ENCODE assay signal across 20 cellular contexts in the genomic region with DNA sequence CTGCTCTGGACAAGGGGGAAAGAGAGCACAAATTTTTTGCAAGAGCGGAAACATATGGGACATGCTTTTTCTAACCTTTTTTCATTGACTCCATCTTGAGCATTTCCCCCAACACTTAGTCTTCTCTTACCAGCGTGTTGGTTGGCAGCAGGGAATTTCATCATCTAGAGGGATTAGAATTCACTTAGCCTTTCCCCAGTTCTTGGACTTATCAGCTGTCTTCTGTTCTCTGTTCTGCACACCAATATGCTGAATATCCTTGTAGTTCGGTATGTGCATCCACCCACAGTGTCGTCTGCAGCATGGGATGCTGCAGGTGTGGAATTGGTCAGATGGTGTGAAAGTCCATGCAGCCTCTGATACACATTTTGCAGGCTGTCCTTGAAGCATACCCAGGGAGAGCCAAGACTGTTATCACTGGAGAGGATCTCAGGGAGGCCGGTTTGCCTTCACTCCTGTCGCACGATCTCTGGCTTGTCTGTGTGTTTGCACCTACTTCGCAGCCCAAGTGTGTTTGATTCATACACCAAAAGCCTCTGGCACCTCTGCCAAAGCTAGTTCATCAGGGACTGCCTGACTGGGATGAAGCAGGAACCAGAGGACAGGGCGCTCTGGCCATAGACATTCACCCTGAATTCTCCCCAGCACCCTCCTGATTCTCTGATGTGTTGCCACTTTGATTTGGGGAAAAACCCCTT.
DNase-seq lines count a peak whose midpoint lies in the region; ATAC-seq lines count a peak whose summit lies in the region.
"Had no signal": no experiment of that assay in that cellular context is flagged by ENCODE, and none has a peak within 500 bp of the region (broad histone marks: within the 10 kb centered on the region; RNA-seq: fewer than 3 reads in every experiment).

No MANE protein-coding gene starts in this region.

- peaks cover 14% of the 10 kb centered on the region for H3K4me1 ChIP-seq in adipocyte (ENCODE audit: control insufficient read depth, insufficient read depth, low read length)
- H3K4me1 ChIP-seq: foreskin keratinocyte, prostate gland, SJCRH30 had no signal

- H3K36me3 ChIP-seq in adipocyte (ENCODE audit: control insufficient read depth, insufficient read depth, low read length, severe bottlenecking) = peaks cover 16% of the 10 kb centered on the region
- H3K36me3 ChIP-seq: prostate gland, SJCRH30 had no signal

- H3K9me3 Mint-ChIP-seq in stimulated activated naive B cell treated with anti-CD40 and anti-IgM and Interleukin-4, amounts not matched to agents 10 μg/mL and 1 μg/mL and 100 μg/mL, for 72 hours = peaks cover 2 to 5% of the 10 kb centered on the region in 2 donors
- H3K9me3 Mint-ChIP-seq: CD8-positive, alpha-beta T cell had no signal

- no peak overlapping the region for H3K4me3 Mint-ChIP-seq in stimulated activated naive B cell treated with anti-CD40 and anti-IgM and Interleukin-4, amounts not matched to agents 10 μg/mL and 1 μg/mL and 100 μg/mL, for 72 hours
- H3K4me3 Mint-ChIP-seq: CD8-positive, alpha-beta T cell; HFFc6 had no signal

- peak overlapping the region; percentile 53 for H3K27ac Mint-ChIP-seq in stimulated activated naive B cell treated with anti-CD40 and anti-IgM and Interleukin-4, amounts not matched to agents 10 μg/mL and 1 μg/mL and 100 μg/mL, for 72 hours
- H3K27ac Mint-ChIP-seq: CD8-positive, alpha-beta T cell had no signal

- peak; percentile 65 for ATAC-seq in left ventricle myocardium superior
- no peak for ATAC-seq in stimulated activated naive B cell treated with anti-CD40 and anti-IgM and Interleukin-4, amounts not matched to agents 10 μg/mL and 1 μg/mL and 100 μg/mL, for 72 hours (replicated peaks)
- ATAC-seq: CD8-positive, alpha-beta T cell; foreskin keratinocyte; mucosa of descending colon had no signal

- no peak overlapping the region for H3K4me3 ChIP-seq in adipocyte (ENCODE audit: low read length)
- H3K4me3 ChIP-seq: mucosa of descending colon, prostate gland, SJCRH30 had no signal

- H3K9ac ChIP-seq in adipocyte (ENCODE audit: low read length) = no peak overlapping the region

- peaks cover 3% of the 10 kb centered on the region for H3K9me3 ChIP-seq in adipocyte (ENCODE audit: control insufficient read depth, low read length)
- H3K9me3 ChIP-seq: mucosa of descending colon, prostate gland, SJCRH30 had no signal

- H3K27me3 Mint-ChIP-seq in stimulated activated naive B cell treated with anti-CD40 and anti-IgM and Interleukin-4, amounts not matched to agents 10 μg/mL and 1 μg/mL and 100 μg/mL, for 72 hours = no peaks in the 10 kb centered on the region

- DNase-seq in NCI-H82 (lab: John Stamatoyannopoulos, UW) = peak; percentile 39
- no peak for DNase-seq in NCI-H82 treated with DMSO at 0.1 percent for 48 hours (lab: John Stamatoyannopoulos, UW; ENCODE audit: unreplicated experiment)
- peak; percentile 14 for DNase-seq in adipocyte (ENCODE audit: low read depth)
- peak; percentile 15 for DNase-seq in left ventricle myocardium superior
- DNase-seq in stimulated activated naive B cell treated with anti-CD40 and anti-IgM and Interleukin-4, amounts not matched to agents 10 μg/mL and 1 μg/mL and 100 μg/mL, for 72 hours = no peak
- no peak for DNase-seq in NCI-H1092 (lab: John Stamatoyannopoulos, UW)
- DNase-seq in NCI-H69 (lab: John Stamatoyannopoulos, UW) = no peak
- DNase-seq in hepatic stellate cell (ENCODE audit: low spot score) = no peak
- DNase-seq: 8988T; activated T-cell treated with anti-CD3 and anti-CD28 coated beads, Interleukin-2, amount 50 U/mL, for 1 hour; CD8-positive, alpha-beta T cell; effector memory CD4-positive, alpha-beta T cell; foreskin keratinocyte; HFFc6; islet precursor cell; NCI-H2081 treated with DMSO at 0.1 percent for 48 hours; SJCRH30; stimulated activated CD8-positive, alpha-beta memory T cell treated with anti-CD3 and anti-CD28 coated beads, Interleukin-4, amount 100 ng/mL, for 48 hours had no signal

- peaks cover 16 to 41% of the 10 kb centered on the region in 2 donors for H3K4me1 Mint-ChIP-seq in stimulated activated naive B cell treated with anti-CD40 and anti-IgM and Interleukin-4, amounts not matched to agents 10 μg/mL and 1 μg/mL and 100 μg/mL, for 72 hours

- peaks cover 53 to 77% of the 10 kb centered on the region in 2 donors for H3K36me3 Mint-ChIP-seq in stimulated activated naive B cell treated with anti-CD40 and anti-IgM and Interleukin-4, amounts not matched to agents 10 μg/mL and 1 μg/mL and 100 μg/mL, for 72 hours

- intact Hi-C loops in left ventricle myocardium superior (cut with micrococcal nuclease) = no loop called here

- no peaks in the 10 kb centered on the region for H3K27me3 ChIP-seq in adipocyte (replicated peaks; ENCODE audit: control insufficient read depth, insufficient read depth, low read length)
- H3K27me3 ChIP-seq: foreskin keratinocyte, SJCRH30 had no signal

Comparison
In these comparisons a context has a peak if more than half of its experiments do, and no peak if none do; other contexts are left out.
1. DNase-seq: peak in NCI-H82 (single experiment), adipocyte (single experiment) and left ventricle myocardium superior (single experiment); none in NCI-H82 treated with DMSO at 0.1 percent for 48 hours (single experiment), stimulated activated naive B cell treated with anti-CD40 and anti-IgM and Interleukin-4, amounts not matched to agents 10 μg/mL and 1 μg/mL and 100 μg/mL, for 72 hours (single experiment), NCI-H1092 (single experiment), NCI-H69 (single experiment) and hepatic stellate cell (single experiment).